ENCODE assay signal across 11 cellular contexts in the genomic region with DNA sequence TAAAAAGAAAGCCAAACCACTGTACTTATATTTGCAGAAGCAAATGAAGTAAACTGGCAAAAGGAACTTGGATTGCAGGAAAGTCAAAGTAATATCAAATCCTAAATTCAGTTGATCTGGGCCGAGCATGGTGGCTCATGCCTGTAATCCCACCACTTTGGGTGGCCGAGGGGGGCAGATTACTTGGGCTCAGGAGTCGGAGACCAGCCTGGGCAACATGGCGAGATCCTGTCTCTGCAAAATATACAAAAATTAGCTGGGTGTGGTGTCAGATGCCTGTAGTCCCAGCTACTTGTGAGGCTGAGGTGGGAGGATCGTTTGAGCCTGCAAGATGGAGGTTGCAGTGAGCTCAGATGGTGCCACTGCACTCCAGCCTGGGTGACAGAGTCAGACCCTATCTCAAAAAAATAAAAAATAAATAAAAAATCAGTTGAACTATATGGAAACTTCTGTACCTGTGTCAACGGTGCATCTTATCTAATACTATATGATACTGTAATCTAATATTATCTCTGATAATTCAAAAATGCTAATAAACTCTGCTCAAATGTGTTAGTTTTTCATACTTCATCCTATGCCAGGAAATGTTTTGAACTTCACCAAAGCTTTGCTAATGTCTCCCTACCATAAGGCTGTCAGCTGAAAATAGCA.
"Had no signal": no experiment of that assay in that cellular context is flagged by ENCODE, and none has a peak within 500 bp of the region (broad histone marks: within the 10 kb centered on the region; RNA-seq: fewer than 3 reads in every experiment).

No MANE protein-coding gene starts in this region.

- H3K9ac ChIP-seq: GM23248 had no signal

- H3K9me3 ChIP-seq: HAP-1 had no signal

- H3K27ac Mint-ChIP-seq: GM23338, H9, HFFc6 had no signal

- H3K4me3 Mint-ChIP-seq: GM23338, H9, HFFc6 had no signal

- H3K36me3 ChIP-seq: HAP-1 had no signal

- H3K4me3 ChIP-seq: GM23248, GM23338, HAP-1 had no signal

- H2AFZ ChIP-seq: GM23248, GM23338 had no signal

- H3K27ac ChIP-seq: GM23248 had no signal

- H3K4me1 Mint-ChIP-seq: GM23338, H9 had no signal

- H3K4me2 ChIP-seq: GM23338 had no signal

- H3K9me3 Mint-ChIP-seq: GM23338, H9, HFFc6 had no signal

- DNase-seq: GM23248, GOT3, H7, H9, HCEC 1CT, HFFc6 had no signal

- H3K4me1 ChIP-seq: HAP-1 had no signal

- FAIRE-seq: H1, H54 had no signal

- ATAC-seq: GM23338, HCT116 had no signal
